ENCODE assay signal across 16 cellular contexts in the genomic region with DNA sequence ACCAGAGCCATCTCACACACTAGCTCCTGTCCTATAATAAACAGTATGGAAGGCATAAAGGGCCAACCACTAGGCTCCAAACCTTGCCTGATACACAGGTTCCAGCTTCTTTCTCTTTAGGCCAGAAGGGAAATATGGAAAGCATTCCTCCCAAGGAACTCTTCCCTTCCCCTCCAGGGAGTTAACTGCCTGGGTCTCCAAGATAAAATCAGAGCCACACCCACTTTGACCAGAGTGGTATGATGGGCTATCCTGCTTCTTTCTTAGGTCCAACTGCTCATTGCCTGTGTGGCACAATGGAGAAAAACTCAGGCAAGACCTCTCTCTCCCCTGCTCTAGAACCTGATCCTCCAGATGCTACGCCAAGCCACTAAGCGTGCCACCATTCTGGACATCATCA. TPM values are rescaled to one million over a fixed set of nuclear protein-coding genes. Genes with fewer than 3 reads are reported as not detected.
"Had no signal": no experiment of that assay in that cellular context is flagged by ENCODE, and none has a peak within 500 bp of the region (broad histone marks: within the 10 kb centered on the region; RNA-seq: fewer than 3 reads in every experiment).

No MANE protein-coding gene starts in this region.

- H3K4me3 Mint-ChIP-seq: naive thymus-derived CD8-positive, alpha-beta T cell; stimulated activated naive CD8-positive, alpha-beta T cell treated with anti-CD3 and anti-CD28 coated beads, Interleukin-15, amount 100 ng/mL, for 72 hours had no signal

- DNase-seq: activated CD4-positive, alpha-beta T cell treated with anti-CD3 and anti-CD28 coated beads for 1 hour; activated CD4-positive, alpha-beta T cell treated with anti-CD3 and anti-CD28 coated beads, Interleukin-2, amount 50 U/mL, for 4 hours; left lung; mammary epithelial cell; naive thymus-derived CD8-positive, alpha-beta T cell; SK-N-SH; stimulated activated CD4-positive, alpha-beta T cell treated with anti-CD3 and anti-CD28 coated beads, Interleukin-15, amount 100 ng/mL, for 24 hours; stimulated activated CD4-positive, alpha-beta T cell treated with anti-CD3 and anti-CD28 coated beads, Interleukin-4, amount 100 ng/mL, for 1 hour; stimulated activated naive CD8-positive, alpha-beta T cell treated with anti-CD3 and anti-CD28 coated beads, Interleukin-15, amount 100 ng/mL, for 72 hours; T-helper 1 cell; testis; upper lobe of right lung had no signal

- H3K9me3 ChIP-seq: left lung, SK-N-SH, testis, upper lobe of right lung had no signal

- H3K27ac ChIP-seq: left lung, testis, upper lobe of right lung had no signal

- H3K4me1 ChIP-seq: testis had no signal

- H3K9ac ChIP-seq: SK-N-SH had no signal

- H3K4me2 ChIP-seq: SK-N-SH had no signal

- H3K27me3 Mint-ChIP-seq: naive thymus-derived CD8-positive, alpha-beta T cell; stimulated activated naive CD8-positive, alpha-beta T cell treated with anti-CD3 and anti-CD28 coated beads, Interleukin-15, amount 100 ng/mL, for 72 hours had no signal

- FAIRE-seq: astrocyte, bronchial epithelial cell, endometrium, keratinocyte had no signal

- H3K27me3 ChIP-seq: left lung, testis, upper lobe of right lung had no signal

- ATAC-seq: left lung; naive thymus-derived CD8-positive, alpha-beta T cell; stimulated activated naive CD8-positive, alpha-beta T cell treated with anti-CD3 and anti-CD28 coated beads, Interleukin-15, amount 100 ng/mL, for 72 hours; upper lobe of right lung had no signal

- H3K4me3 ChIP-seq: left lung, testis, upper lobe of right lung had no signal

RNA-seq across cellular contexts. Expression of a gene that starts 2.1 kb away (rescaled TPM):
- total RNA-seq: bronchial epithelial cell, upper lobe of right lung had no signal
- polyA plus RNA-seq: keratinocyte, mammary epithelial cell, SK-N-SH had no signal
